ENCODE assay signal across 17 cellular contexts in the genomic region with DNA sequence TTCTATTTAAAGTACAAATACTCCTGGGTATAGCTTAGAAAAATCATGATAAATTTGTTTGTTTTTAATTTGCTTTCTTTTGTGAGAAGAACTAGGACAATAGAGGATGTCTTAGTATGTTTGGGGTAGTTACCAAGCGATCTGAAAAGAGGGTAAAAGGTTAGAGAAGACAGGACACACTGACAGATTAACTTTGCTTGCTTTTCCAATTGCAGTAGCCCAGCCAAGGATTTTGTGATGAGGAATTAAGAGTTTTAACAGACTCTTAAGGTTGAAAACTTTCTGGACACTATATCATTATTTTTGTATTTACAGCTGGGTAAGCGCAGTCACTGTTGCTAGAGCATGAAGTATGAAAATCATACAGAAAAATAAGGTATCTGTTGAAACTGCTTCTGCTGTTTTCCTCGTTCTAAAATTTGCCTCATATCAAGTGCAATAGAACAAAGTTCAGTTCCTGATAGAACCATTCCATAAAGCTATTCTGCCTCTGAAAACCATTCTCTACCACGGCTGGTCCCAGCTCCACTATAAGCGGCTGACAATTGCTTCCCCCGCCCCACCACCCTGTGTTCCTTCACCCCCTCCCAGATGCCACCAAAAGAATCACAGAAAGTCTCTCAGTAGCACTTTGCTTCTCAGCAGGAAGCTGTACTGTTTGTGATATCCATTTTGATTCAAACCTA.
DNase-seq lines count a peak whose midpoint lies in the region; ATAC-seq and TF ChIP-seq lines count a peak whose summit lies in the region.
"Had no signal": no experiment of that assay in that cellular context is flagged by ENCODE, and none has a peak within 500 bp of the region (broad histone marks: within the 10 kb centered on the region; RNA-seq: fewer than 3 reads in every experiment).

No MANE protein-coding gene starts in this region.

- H3K9ac ChIP-seq in stomach smooth muscle (ENCODE audit: low read length in 2 of 2): no peak overlapping the region

- H3K36me3 Mint-ChIP-seq in chondrocyte (ENCODE audit: low read depth): no peaks in the 10 kb centered on the region
- H3K36me3 Mint-ChIP-seq: activated naive CD8-positive, alpha-beta T cell treated with anti-CD3 and anti-CD28 coated beads, Interleukin-2, amount 10 ng/mL, durations not matched to agents 7 days and 5 days had no signal

- H3K4me3 ChIP-seq in ACC112 (ENCODE audit: low read depth, low read length) (no peak overlapping the region), stomach smooth muscle (ENCODE audit: low read length in 2 of 2) (peak overlapping the region in 1 of 2 donors; percentile 40)

- H3K9me3 Mint-ChIP-seq in chondrocyte (ENCODE audit: low read depth): no peaks in the 10 kb centered on the region
- H3K9me3 Mint-ChIP-seq: activated T-helper 1 cell treated with anti-CD3 and anti-CD28 coated beads, Interleukin-12 subunit alpha, Interleukin-12 subunit beta, Interleukin-2, Interleukin-4 antibody, amounts not matched to agents 30 ng/mL and 10 ng/mL and 1 ng/mL, durations not matched to agents 14 hours and 24 hours and 36 hours; stimulated activated naive CD8-positive, alpha-beta T cell treated with anti-CD3 and anti-CD28 coated beads, Interleukin-15, Interleukin-2, amounts not matched to agents 100 ng/mL and 50 ng/mL, for 24 hours had no signal

- peak overlapping the region; percentile 22 for H2AFZ ChIP-seq in ACC112 (ENCODE audit: low read length, unreplicated experiment)

- peaks cover 81% of the 10 kb centered on the region for H3K4me1 Mint-ChIP-seq in chondrocyte (ENCODE audit: low read depth)
- H3K4me1 Mint-ChIP-seq: activated naive CD8-positive, alpha-beta T cell treated with anti-CD3 and anti-CD28 coated beads, Interleukin-2, amount 10 ng/mL, durations not matched to agents 7 days and 5 days had no signal

- no peaks in the 10 kb centered on the region for H3K9me3 ChIP-seq in stomach smooth muscle (ENCODE audit: control insufficient read depth in 2 of 2, low read length in 2 of 2)

- peak overlapping the region; percentile 37 for H3K4me3 Mint-ChIP-seq in chondrocyte (ENCODE audit: unreplicated experiment)
- H3K4me3 Mint-ChIP-seq: activated naive CD8-positive, alpha-beta T cell treated with anti-CD3 and anti-CD28 coated beads, Interleukin-2, amount 10 ng/mL, durations not matched to agents 7 days and 5 days; activated T-helper 1 cell treated with anti-CD3 and anti-CD28 coated beads, Interleukin-12 subunit alpha, Interleukin-12 subunit beta, Interleukin-2, Interleukin-4 antibody, amounts not matched to agents 30 ng/mL and 10 ng/mL and 1 ng/mL, durations not matched to agents 14 hours and 24 hours and 36 hours; stimulated activated naive CD8-positive, alpha-beta T cell treated with anti-CD3 and anti-CD28 coated beads, Interleukin-15, Interleukin-2, amounts not matched to agents 100 ng/mL and 50 ng/mL, for 24 hours had no signal

- peak overlapping the region; percentile 83 for H3K27ac Mint-ChIP-seq in chondrocyte (ENCODE audit: unreplicated experiment)
- H3K27ac Mint-ChIP-seq: activated naive CD8-positive, alpha-beta T cell treated with anti-CD3 and anti-CD28 coated beads, Interleukin-2, amount 10 ng/mL, durations not matched to agents 7 days and 5 days; activated T-helper 1 cell treated with anti-CD3 and anti-CD28 coated beads, Interleukin-12 subunit alpha, Interleukin-12 subunit beta, Interleukin-2, Interleukin-4 antibody, amounts not matched to agents 30 ng/mL and 10 ng/mL and 1 ng/mL, durations not matched to agents 14 hours and 24 hours and 36 hours; stimulated activated naive CD8-positive, alpha-beta T cell treated with anti-CD3 and anti-CD28 coated beads, Interleukin-15, Interleukin-2, amounts not matched to agents 100 ng/mL and 50 ng/mL, for 24 hours had no signal

- DNase-seq in chondrocyte (ENCODE audit: low spot score) (no peak), left lobe of liver (ENCODE audit: low spot score) (no peak), amygdala (lab: John Stamatoyannopoulos, UW) (no peak)
- DNase-seq: ACHN; activated naive CD8-positive, alpha-beta T cell treated with anti-CD3 and anti-CD28 coated beads, Interleukin-2, amount 10 ng/mL, durations not matched to agents 7 days and 5 days; DMS153; erythroblast; NCI-H1417 treated with DMSO at 0.1 percent for 48 hours; NCI-H748 treated with DMSO at 0.1 percent for 48 hours; PC-3 had no signal

- H3K79me2 ChIP-seq in ACC112 (ENCODE audit: control insufficient read depth, insufficient read depth, low read length, unreplicated experiment): no peaks in the 10 kb centered on the region

- H3K27me3 Mint-ChIP-seq in chondrocyte (ENCODE audit: low read depth): no peaks in the 10 kb centered on the region
- H3K27me3 Mint-ChIP-seq: activated naive CD8-positive, alpha-beta T cell treated with anti-CD3 and anti-CD28 coated beads, Interleukin-2, amount 10 ng/mL, durations not matched to agents 7 days and 5 days; stimulated activated naive CD8-positive, alpha-beta T cell treated with anti-CD3 and anti-CD28 coated beads, Interleukin-15, Interleukin-2, amounts not matched to agents 100 ng/mL and 50 ng/mL, for 24 hours had no signal

- H3K27me3 ChIP-seq in ACC112 (ENCODE audit: insufficient read depth, low read length) (no peaks in the 10 kb centered on the region), stomach smooth muscle (ENCODE audit: control insufficient read depth in 1 of 2, insufficient read depth in 2 of 2, low read length in 2 of 2) (no peaks in the 10 kb centered on the region)

- no peaks in the 10 kb centered on the region for H3K36me3 ChIP-seq in ACC112 (ENCODE audit: insufficient read depth, low read length)
- no peaks in the 10 kb centered on the region for H3K36me3 ChIP-seq in stomach smooth muscle (ENCODE audit: control insufficient read depth in 2 of 2, insufficient read depth in 2 of 2, low read length in 2 of 2)

- peak; percentile 78 for ATAC-seq in left lobe of liver
- no peak for ATAC-seq in HG03025 (IDR thresholded peaks at IDR 0.05; ENCODE audit: low FRiP score, unreplicated experiment)
- no peak for ATAC-seq in HG03457 (IDR thresholded peaks at IDR 0.05; ENCODE audit: unreplicated experiment)
- ATAC-seq in HG02610 (IDR thresholded peaks at IDR 0.05; ENCODE audit: unreplicated experiment): no peak
- ATAC-seq: PC-3 had no signal

- no peak for TF ChIP-seq CTCF in chondrocyte (IDR thresholded peaks at IDR 0.05)

- H3K4me1 ChIP-seq in ACC112 (ENCODE audit: control insufficient read depth, insufficient read depth, low read length, unreplicated experiment) (peaks cover 14% of the 10 kb centered on the region), stomach smooth muscle (ENCODE audit: control insufficient read depth, insufficient read depth, low read length) (peaks cover 6% of the 10 kb centered on the region)

- no peak overlapping the region for H3K27ac ChIP-seq in ACC112 (ENCODE audit: low read depth, low read length)
- peak overlapping the region; percentile 19 for H3K27ac ChIP-seq in stomach smooth muscle (ENCODE audit: low read length)
